In the genomic region with DNA sequence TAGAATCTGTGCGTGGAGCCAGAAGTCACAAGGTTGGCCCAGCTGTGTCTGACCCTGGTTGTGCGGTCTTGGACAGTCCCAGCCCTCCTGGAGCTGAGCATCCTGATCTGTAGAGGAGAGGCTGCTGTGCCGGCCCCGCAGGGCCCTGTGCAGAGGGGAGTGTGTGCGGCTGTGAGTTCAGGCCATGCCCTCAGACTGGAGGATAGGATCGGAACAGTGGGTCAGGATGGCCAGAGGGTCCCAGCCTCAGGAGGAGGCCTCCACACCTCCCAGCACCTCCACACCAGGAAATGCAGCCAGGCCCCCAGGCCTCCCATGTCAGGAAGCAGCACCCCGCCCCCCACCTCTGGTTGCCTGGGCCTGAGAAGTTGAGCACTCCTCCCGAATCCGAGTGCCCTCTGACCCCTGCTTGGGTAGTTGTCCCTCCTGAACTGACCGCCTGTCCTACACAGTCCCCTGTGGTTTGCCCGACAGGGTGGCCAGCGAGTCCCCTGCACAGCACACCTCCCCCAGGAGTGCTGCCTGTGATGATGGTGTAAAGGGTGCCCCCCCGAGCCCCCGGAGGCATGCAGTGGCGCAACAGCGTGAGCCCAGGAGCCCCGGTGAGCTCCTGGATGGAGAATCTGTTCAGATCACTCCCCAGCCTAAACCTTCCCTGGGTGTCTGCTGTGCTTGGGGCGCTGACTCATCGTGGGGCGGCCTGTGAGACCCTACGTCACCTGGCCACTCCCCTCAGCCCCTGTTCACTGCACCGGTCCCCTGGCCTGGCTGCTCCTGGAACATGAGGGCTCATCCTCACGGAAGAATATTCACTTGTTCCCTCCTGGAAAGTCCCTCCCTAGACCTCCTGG, we compare ENCODE assay signal across 8 cellular contexts.
DNase-seq lines count a peak whose midpoint lies in the region; ATAC-seq and TF ChIP-seq lines count a peak whose summit lies in the region.

No MANE protein-coding gene starts in this region.

- H3K27me3 Mint-ChIP-seq in type B pancreatic cell = no peaks in the 10 kb centered on the region

- H3K4me1 Mint-ChIP-seq in type B pancreatic cell (ENCODE audit: unreplicated experiment) = peaks cover 63% of the 10 kb centered on the region

- no peaks in the 10 kb centered on the region for H3K36me3 ChIP-seq in BLaER1
- no peaks in the 10 kb centered on the region for H3K36me3 ChIP-seq in breast epithelium
- no peaks in the 10 kb centered on the region for H3K36me3 ChIP-seq in lower lobe of right lung

- TF ChIP-seq CTCF in breast epithelium (IDR thresholded peaks at IDR 0.05) (no peak), lower lobe of right lung (IDR thresholded peaks at IDR 0.05) (no peak), type B pancreatic cell (conservative IDR thresholded peaks at IDR 0.05) (no peak)

- no peak overlapping the region for H3K4me3 Mint-ChIP-seq in type B pancreatic cell

- H3K4me2 ChIP-seq in BLaER1 = peak overlapping the region; percentile 99

- peak overlapping the region; percentile 79 for H3K27ac Mint-ChIP-seq in type B pancreatic cell

- H3K27me3 ChIP-seq in BLaER1 = no peaks in the 10 kb centered on the region
- H3K27me3 ChIP-seq in breast epithelium = no peaks in the 10 kb centered on the region
- no peaks in the 10 kb centered on the region for H3K27me3 ChIP-seq in lower lobe of right lung (ENCODE audit: low read depth)

- peaks cover 41% of the 10 kb centered on the region for H4K20me1 ChIP-seq in BLaER1

- no peaks in the 10 kb centered on the region for H3K9me3 Mint-ChIP-seq in type B pancreatic cell

- no peaks in the 10 kb centered on the region for H3K36me3 Mint-ChIP-seq in type B pancreatic cell

- H3K9me3 ChIP-seq in BLaER1 (no peaks in the 10 kb centered on the region), breast epithelium (no peaks in the 10 kb centered on the region), lower lobe of right lung (no peaks in the 10 kb centered on the region)

- H3K27ac ChIP-seq in BLaER1 = peak overlapping the region; percentile 99
- H3K27ac ChIP-seq in breast epithelium = peak overlapping the region; percentile 94 to 96
- peak overlapping the region; percentile 80 for H3K27ac ChIP-seq in lower lobe of right lung

- no peak for ATAC-seq in lower lobe of right lung
- no peak for ATAC-seq in HG02610 (IDR thresholded peaks at IDR 0.05; ENCODE audit: unreplicated experiment)

- intact Hi-C loops in breast epithelium (cut with DNase I; ENCODE audit: low total_unique reads) = loop anchor here (10.0 kb wide), 1 partner anchor 101 kb away; no protein-coding TSS in a partner anchor
- intact Hi-C loops in lower lobe of right lung (cut with DNase I) = no loop called here

- TF ChIP-seq POLR2A in breast epithelium (IDR thresholded peaks at IDR 0.05) = no peak

- peak overlapping the region; percentile 73 for H3K9ac ChIP-seq in BLaER1

- H3K4me3 ChIP-seq in BLaER1 (peak overlapping the region; percentile 57), breast epithelium (peak overlapping the region in 1 of 3 donors; percentile 43), lower lobe of right lung (no peak overlapping the region)

- H3K4me1 ChIP-seq in BLaER1 = peaks cover 100% of the 10 kb centered on the region
- peaks cover 74 to 76% of the 10 kb centered on the region in 2 donors for H3K4me1 ChIP-seq in breast epithelium
- H3K4me1 ChIP-seq in lower lobe of right lung = peaks cover 97% of the 10 kb centered on the region

- DNase-seq in NCI-H460 (ENCODE audit: extremely low read depth, low read depth) = peak; percentile 51
- peak in 1 of 2 donors; percentile 80 for DNase-seq in breast epithelium (ENCODE audit: low spot score in 2 of 2)
- DNase-seq in lower lobe of right lung = no peak
- DNase-seq in type B pancreatic cell (ENCODE audit: extremely low spot score, unreplicated experiment) = no peak
- no peak for DNase-seq in SW 1271 (lab: John Stamatoyannopoulos, UW)
- no peak for DNase-seq in middle frontal gyrus (ENCODE audit: extremely low spot score, low spot score)
